Comparison of ENCODE assay signal across 8 cellular contexts in the genomic region with DNA sequence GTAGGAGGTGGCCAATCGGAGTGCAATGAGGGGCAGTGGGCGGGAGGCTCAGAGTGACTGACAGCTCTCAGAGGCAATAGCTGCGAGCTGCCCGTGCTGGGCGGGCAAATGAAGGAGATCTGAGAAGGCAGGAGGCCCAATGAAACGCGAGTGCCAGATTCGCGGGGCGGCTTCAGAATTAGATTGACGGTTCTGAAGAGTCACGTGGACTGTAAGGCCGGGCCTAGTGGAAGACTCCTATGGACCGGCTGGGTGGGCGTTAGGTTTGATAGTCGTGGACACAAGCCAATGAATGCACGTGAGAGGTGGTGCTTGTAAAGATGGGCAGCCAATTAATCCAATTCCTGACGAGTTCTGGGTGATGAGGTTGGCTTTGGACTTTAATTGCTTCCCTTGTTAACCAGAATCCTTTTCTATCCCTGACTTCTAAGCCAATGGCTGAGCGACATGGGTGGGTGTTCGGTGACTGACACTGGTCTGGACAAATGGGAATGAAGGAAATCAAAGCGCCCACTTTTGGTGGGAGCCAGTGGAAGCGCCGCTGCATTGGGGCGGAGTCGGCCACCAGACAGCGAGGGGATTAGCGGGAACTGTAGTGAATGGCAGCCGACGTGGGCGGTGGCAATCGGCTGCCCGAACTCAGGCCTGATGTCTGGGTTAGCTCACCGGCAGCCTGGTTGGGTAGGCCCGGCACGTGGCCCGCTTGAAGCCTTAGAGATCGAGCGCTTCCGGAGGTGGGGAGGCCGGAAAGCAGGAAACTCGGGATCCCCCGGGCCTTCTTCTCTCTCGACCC. TPM values are rescaled to one million over a fixed set of nuclear protein-coding genes. Genes with fewer than 3 reads are reported as not detected.
DNase-seq lines count a peak whose midpoint lies in the region; ATAC-seq and TF ChIP-seq lines count a peak whose summit lies in the region.

No MANE protein-coding gene starts in this region.

- H3K4me1 ChIP-seq in DOHH2 (ENCODE audit: control insufficient read depth, low read length) (peaks cover 34% of the 10 kb centered on the region), GM23248 (ENCODE audit: insufficient read depth) (peaks cover 12% of the 10 kb centered on the region), Karpas-422 (ENCODE audit: low read length) (peaks cover 22% of the 10 kb centered on the region), Peyer's patch (peaks cover 0 to 22% (median 9%) of the 10 kb centered on the region in 4 donors), esophagus squamous epithelium (peaks cover 12 to 46% (median 19%) of the 10 kb centered on the region in 3 donors)

- no peaks in the 10 kb centered on the region for H3K9me2 ChIP-seq in DOHH2 (replicated peaks; ENCODE audit: control insufficient read depth, low read length)
- no peaks in the 10 kb centered on the region for H3K9me2 ChIP-seq in GM23248 (ENCODE audit: insufficient read depth)
- no peaks in the 10 kb centered on the region for H3K9me2 ChIP-seq in Karpas-422 (replicated peaks; ENCODE audit: insufficient read depth, low read length)

- no peak for TF ChIP-seq POLR2A in Peyer's patch (IDR thresholded peaks at IDR 0.05)
- no peak for TF ChIP-seq POLR2A in esophagus squamous epithelium (IDR thresholded peaks at IDR 0.05)

- TF ChIP-seq CTCF in DOHH2 (IDR thresholded peaks at IDR 0.05; ENCODE audit: low read depth, low read length, poor library complexity, severe bottlenecking) (no peak), Peyer's patch (IDR thresholded peaks at IDR 0.05) (no peak), esophagus squamous epithelium (IDR thresholded peaks at IDR 0.05) (no peak)

- H3K27me3 ChIP-seq in DOHH2 (ENCODE audit: control insufficient read depth, low read length) (no peaks in the 10 kb centered on the region), GM23248 (replicated peaks; ENCODE audit: insufficient read depth) (no peaks in the 10 kb centered on the region), Karpas-422 (ENCODE audit: low read length) (no peaks in the 10 kb centered on the region), Peyer's patch (no peaks in the 10 kb centered on the region), esophagus squamous epithelium (no peaks in the 10 kb centered on the region)

- H3K9me3 Mint-ChIP-seq in naive B cell, result peaks cover 0 to 4% (median 0%) of the 10 kb centered on the region in 7 donors

- H2AFZ ChIP-seq in GM23248, result peak overlapping the region; percentile 88
- peak overlapping the region; percentile 34; the same call in 1 of the 2 replicates for H2AFZ ChIP-seq in Karpas-422 (ENCODE audit: low read length)

- H3K36me3 ChIP-seq in DOHH2 (ENCODE audit: control insufficient read depth, low read length) (peaks cover 42% of the 10 kb centered on the region), GM23248 (ENCODE audit: low read depth) (peaks cover 5% of the 10 kb centered on the region; the same call in 1 of the 2 replicates), Karpas-422 (ENCODE audit: insufficient read depth, low read length) (peaks cover 23% of the 10 kb centered on the region), Peyer's patch (peaks cover 0 to 19% (median 0%) of the 10 kb centered on the region in 3 donors), esophagus squamous epithelium (peaks cover 4 to 23% (median 12%) of the 10 kb centered on the region in 3 donors)

- 0 out of 2 replicates have a peak, but pooled peaks cover 5% of the 10 kb centered on the region for H3F3A ChIP-seq in DOHH2 (ENCODE audit: control insufficient read depth, insufficient read depth)
- H3F3A ChIP-seq in GM23248 (ENCODE audit: insufficient read depth), result no peaks in the 10 kb centered on the region; the same call in 1 of the 2 replicates

- H3K79me2 ChIP-seq in DOHH2 (ENCODE audit: control insufficient read depth, low read length) (peaks cover 57% of the 10 kb centered on the region), GM23248 (ENCODE audit: insufficient read depth) (peaks cover 40% of the 10 kb centered on the region), Karpas-422 (ENCODE audit: low read length) (peaks cover 40% of the 10 kb centered on the region)

- peaks cover 0 to 6% (median 0%) of the 10 kb centered on the region in 3 donors for H3K27me3 Mint-ChIP-seq in naive B cell

- intact Hi-C loops in esophagus squamous epithelium (cut with DNase I), result no loop called here

- no peaks in the 10 kb centered on the region for H3K36me3 Mint-ChIP-seq in naive B cell

- H3K4me3 ChIP-seq in DOHH2 (ENCODE audit: low read length) (peak overlapping the region; percentile 56), GM23248 (no peak overlapping the region), Karpas-422 (ENCODE audit: low read length) (peak overlapping the region; percentile 34; the same call in 1 of the 2 replicates), Peyer's patch (peak overlapping the region; percentile 37 to 95 (median 74)), esophagus squamous epithelium (peak overlapping the region in 3 of 4 donors; percentile 85 to 88 (median 87))

- peak overlapping the region; percentile 56 to 94 (median 86) for H3K4me3 Mint-ChIP-seq in naive B cell

- H3K27ac ChIP-seq in DOHH2 (ENCODE audit: low read depth, low read length) (peak overlapping the region; percentile 45), GM23248 (peak overlapping the region; percentile 63), Karpas-422 (ENCODE audit: low read length) (no peak overlapping the region), Peyer's patch (peak overlapping the region; percentile 77 to 82 (median 80)), esophagus squamous epithelium (peak overlapping the region; percentile 80 to 88 (median 86))

- peaks cover 35 to 39% (median 37%) of the 10 kb centered on the region in 3 donors for H3K4me1 Mint-ChIP-seq in naive B cell

- peak; percentile 82 to 85 for ATAC-seq in naive B cell (ENCODE audit: low read depth in 2 of 2)

- H3K9ac ChIP-seq in GM23248, result peak overlapping the region; percentile 36
- H3K9ac ChIP-seq in Karpas-422 (ENCODE audit: low read length), result peak overlapping the region; percentile 50

- peak; percentile 100 for DNase-seq in GM23248
- DNase-seq in Karpas-422, result peak; percentile 100
- DNase-seq in Peyer's patch, result peak; percentile 98 to 100 (median 99)
- peak; percentile 98 for DNase-seq in activated T-helper 1 cell treated with Interleukin-2 at 50 U/mL for 16 hours (ENCODE audit: low read depth)
- DNase-seq in esophagus squamous epithelium (lab: John Stamatoyannopoulos, UW), result peak; percentile 99
- peak; percentile 99 for DNase-seq in naive B cell
- DNase-seq in stimulated activated CD8-positive, alpha-beta memory T cell treated with anti-CD3 and anti-CD28 coated beads, Interleukin-7, amount 100 ng/mL, for 48 hours (ENCODE audit: extremely low read depth in 1 of 2, low read depth in 1 of 2), result peak; percentile 98 to 100

- H3K9me3 ChIP-seq in DOHH2 (ENCODE audit: control insufficient read depth, insufficient read depth, low read length) (peaks cover 6% of the 10 kb centered on the region; the same call in 1 of the 2 replicates), GM23248 (ENCODE audit: low read depth) (no peaks in the 10 kb centered on the region), Karpas-422 (ENCODE audit: low read length) (no peaks in the 10 kb centered on the region), Peyer's patch (no peaks in the 10 kb centered on the region), esophagus squamous epithelium (no peaks in the 10 kb centered on the region)

- peaks cover 30% of the 10 kb centered on the region for H4K20me1 ChIP-seq in DOHH2 (ENCODE audit: control insufficient read depth, insufficient read depth, low read depth, low read length)
- H4K20me1 ChIP-seq in GM23248 (ENCODE audit: insufficient read depth), result peaks cover 11% of the 10 kb centered on the region
- H4K20me1 ChIP-seq in Karpas-422 (ENCODE audit: insufficient read depth, low read depth, low read length), result peaks cover 39% of the 10 kb centered on the region

- H3K27ac Mint-ChIP-seq in naive B cell, result peak overlapping the region; percentile 76 to 99 (median 89)

- 5 to 6% methylated on average over 42 of the region's 43 CpGs for WGBS in GM23248 (ENCODE audit: low coverage in 1 of 2, low lambda C conversion rate in 2 of 2, missing lambda C conversion rate in 2 of 2), 2 experiments
- 9 to 10% methylated on average over 25 to 37 of the region's 43 CpGs for WGBS in esophagus squamous epithelium, 2 donors

- H3K4me2 ChIP-seq in DOHH2 (ENCODE audit: low read length), result peak overlapping the region; percentile 61
- H3K4me2 ChIP-seq in GM23248 (ENCODE audit: unreplicated experiment), result peak overlapping the region; percentile 10
- H3K4me2 ChIP-seq in Karpas-422 (ENCODE audit: low read depth, low read length, poor library complexity, severe bottlenecking), result peak overlapping the region; percentile 12

- in situ Hi-C loops in GM23248 (cut with MboI), result no loop called here

RNA-seq across cellular contexts. Expression of a gene that starts 0.5 kb away (rescaled TPM):
- total RNA-seq in GM23248 (2014; rRNA removed; shearing (Covaris generic)), result 55.1 and 61.6 TPM in 2 replicates
- 16.9 and 17.3 TPM in 2 replicates for polyA plus RNA-seq in GM23248 (2016; fragmentation: Nextera tagmentation; extraction: Ambion mirVana)
- total RNA-seq in Karpas-422 (2014; rRNA removed; shearing (Covaris generic); ENCODE audit: low replicate concordance), result 94.5 and 217 TPM in 2 replicates
- total RNA-seq in Peyer's patch, result 100 to 1,000 TPM in 3 of 4 donors, 10 to 100 TPM in 1; 91.2 to 162 (median 118) TPM
- total RNA-seq in esophagus squamous epithelium, result 100 to 1,000 TPM; 111 to 158 (median 125) TPM
- polyA plus RNA-seq in naive B cell (ENCODE audit: low read depth in 6 of 6), result 10 to 100 TPM; 12.1 to 26.3 (median 20.6) TPM

RNA-seq across cellular contexts. Expression of a gene that starts 8.4 kb away (rescaled TPM):
- total RNA-seq in GM23248 (2014; rRNA removed; shearing (Covaris generic)), result not detected in 2 replicates
- polyA plus RNA-seq in GM23248 (2016; fragmentation: Nextera tagmentation; extraction: Ambion mirVana), result not detected in 2 replicates
- 1.4 TPM in 1 of 2 replicates, not detected in the other for total RNA-seq in Karpas-422 (2014; rRNA removed; shearing (Covaris generic); ENCODE audit: low replicate concordance)
- 1 to 10 TPM in 1 of 4 donors, not detected in 3; 2.5 TPM for total RNA-seq in Peyer's patch
- total RNA-seq in esophagus squamous epithelium, result under 1 TPM in 1 of 4 donors, not detected in 3; 0.38 TPM
- not detected for polyA plus RNA-seq in naive B cell (ENCODE audit: low read depth in 6 of 6)

RNA-seq across cellular contexts. Expression of a gene that starts 32.2 kb away (rescaled TPM):
- 43.3 and 48.7 TPM in 2 replicates for total RNA-seq in GM23248 (2014; rRNA removed; shearing (Covaris generic))
- polyA plus RNA-seq in GM23248 (2016; fragmentation: Nextera tagmentation; extraction: Ambion mirVana) (41.2 and 44.0 TPM in 2 replicates), naive B cell (ENCODE audit: low read depth in 6 of 6) (10 to 100 TPM in 5 of 6 donors, 1 to 10 TPM in 1; 2.5 to 22.7 (median 18.1) TPM)
- 18.2 and 35.4 TPM in 2 replicates for total RNA-seq in Karpas-422 (2014; rRNA removed; shearing (Covaris generic); ENCODE audit: low replicate concordance)
- total RNA-seq in Peyer's patch (10 to 100 TPM; 36.3 to 97.4 (median 54.0) TPM), esophagus squamous epithelium (10 to 100 TPM; 28.0 to 51.3 (median 43.5) TPM)

RNA-seq across cellular contexts. Expression of a gene that starts 34.5 kb away (rescaled TPM):
- total RNA-seq in GM23248 (2014; rRNA removed; shearing (Covaris generic)), result 33.2 and 43.3 TPM in 2 replicates
- 12.5 and 13.7 TPM in 2 replicates for polyA plus RNA-seq in GM23248 (2016; fragmentation: Nextera tagmentation; extraction: Ambion mirVana)
- 32.1 and 44.7 TPM in 2 replicates for total RNA-seq in Karpas-422 (2014; rRNA removed; shearing (Covaris generic); ENCODE audit: low replicate concordance)
- total RNA-seq in Peyer's patch, result 100 to 1,000 TPM in 3 of 4 donors, 10 to 100 TPM in 1; 69.3 to 209 (median 122) TPM
- total RNA-seq in esophagus squamous epithelium, result 10 to 100 TPM; 41.5 to 95.9 (median 64.0) TPM
- polyA plus RNA-seq in naive B cell (ENCODE audit: low read depth in 6 of 6), result 1 to 10 TPM; 1.4 to 5.0 (median 3.2) TPM

RNA-seq across cellular contexts. Expression of a gene that starts 38.9 kb away (rescaled TPM):
- total RNA-seq in GM23248 (2014; rRNA removed; shearing (Covaris generic)), result not detected in 2 replicates
- not detected in 2 replicates for polyA plus RNA-seq in GM23248 (2016; fragmentation: Nextera tagmentation; extraction: Ambion mirVana)
- 0.34 TPM in 1 of 2 replicates, not detected in the other for total RNA-seq in Karpas-422 (2014; rRNA removed; shearing (Covaris generic); ENCODE audit: low replicate concordance)
- total RNA-seq in Peyer's patch, result 100 to 1,000 TPM in 3 of 4 donors, 10 to 100 TPM in 1; 21.5 to 245 (median 190) TPM
- 10 to 100 TPM; 42.9 to 61.9 (median 56.2) TPM for total RNA-seq in esophagus squamous epithelium
- 1 to 10 TPM in 1 of 6 donors, under 1 TPM in 1, not detected in 4; 0.88 to 1.6 TPM for polyA plus RNA-seq in naive B cell (ENCODE audit: low read depth in 6 of 6)

Comparison
In these comparisons a context has a peak if more than half of its experiments do, and no peak if none do; other contexts are left out.
1. H3K4me2 ChIP-seq: peak in every context shown above with its lines; median percentile 61 in DOHH2; 12 in Karpas-422; 10 in GM23248.